ENCODE assay signal across 11 cellular contexts in the genomic region with DNA sequence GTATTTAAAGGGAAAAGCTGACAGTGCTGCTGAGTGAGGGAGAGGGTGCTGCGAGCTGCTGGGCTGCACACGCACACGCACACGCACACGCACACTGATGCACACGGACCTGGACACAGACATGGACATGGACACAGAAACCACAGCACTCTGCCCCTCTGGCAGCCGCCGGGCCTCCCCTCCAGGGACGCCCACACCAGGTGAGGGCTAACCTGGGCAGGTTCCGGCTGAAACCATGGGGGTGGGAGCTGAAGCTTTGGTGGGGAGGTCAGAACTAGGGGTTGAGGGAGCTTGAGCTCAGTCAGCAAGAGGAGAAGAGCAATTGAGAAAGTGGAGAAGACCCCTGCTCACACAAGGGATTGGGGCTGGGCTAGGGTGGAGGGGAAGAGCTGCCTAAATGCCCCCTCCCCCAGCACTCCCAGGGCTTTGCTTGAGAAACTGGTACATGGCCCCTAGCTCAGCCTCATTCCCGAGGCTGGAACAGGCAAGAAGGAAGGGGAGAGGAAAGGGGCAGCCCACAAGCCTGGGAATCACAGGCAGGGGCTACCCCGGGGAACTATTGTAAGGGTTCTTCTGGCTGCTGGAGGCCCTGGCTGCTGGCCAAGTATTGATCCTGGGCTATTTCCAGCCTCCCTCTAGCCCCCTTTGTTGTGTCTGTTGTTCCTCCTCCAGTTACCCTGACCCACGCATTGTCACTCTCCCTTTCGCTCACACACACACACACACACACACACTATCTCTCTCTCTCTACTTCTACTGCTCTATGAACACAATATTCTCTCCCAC. TPM values are rescaled to one million over a fixed set of nuclear protein-coding genes. Genes with fewer than 3 reads are reported as not detected.
DNase-seq lines count a peak whose midpoint lies in the region; ATAC-seq lines count a peak whose summit lies in the region.
"Had no signal": no experiment of that assay in that cellular context is flagged by ENCODE, and none has a peak within 500 bp of the region (broad histone marks: within the 10 kb centered on the region; RNA-seq: fewer than 3 reads in every experiment).

A gene with protein sequence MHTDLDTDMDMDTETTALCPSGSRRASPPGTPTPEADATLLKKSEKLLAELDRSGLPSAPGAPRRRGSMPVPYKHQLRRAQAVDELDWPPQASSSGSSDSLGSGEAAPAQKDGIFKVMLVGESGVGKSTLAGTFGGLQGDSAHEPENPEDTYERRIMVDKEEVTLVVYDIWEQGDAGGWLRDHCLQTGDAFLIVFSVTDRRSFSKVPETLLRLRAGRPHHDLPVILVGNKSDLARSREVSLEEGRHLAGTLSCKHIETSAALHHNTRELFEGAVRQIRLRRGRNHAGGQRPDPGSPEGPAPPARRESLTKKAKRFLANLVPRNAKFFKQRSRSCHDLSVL (plus strand): TSS at position 32 of the 786 bp plus-strand sequence. CDS start 66 bp downstream, at position 98.

- no peak within 1 kb of the TSS for H3K4me3 Mint-ChIP-seq in activated naive CD8-positive, alpha-beta T cell treated with anti-CD3 and anti-CD28 coated beads for 36 hours
- H3K4me3 Mint-ChIP-seq in naive B cell = peak within 1 kb of the TSS in 7 of 8 donors; percentile 37 to 93 (median 47)

- peak within 1 kb of the TSS; percentile 39 for H3K27ac Mint-ChIP-seq in activated naive CD8-positive, alpha-beta T cell treated with anti-CD3 and anti-CD28 coated beads for 36 hours
- H3K27ac Mint-ChIP-seq in naive B cell = peak within 1 kb of the TSS in 5 of 6 donors; percentile 66 to 92 (median 74)

- no peaks in the 10 kb centered on the region for H3K9me3 Mint-ChIP-seq in activated naive CD8-positive, alpha-beta T cell treated with anti-CD3 and anti-CD28 coated beads for 36 hours
- no peaks in the 10 kb centered on the region for H3K9me3 Mint-ChIP-seq in naive B cell

- H3K27me3 Mint-ChIP-seq in activated naive CD8-positive, alpha-beta T cell treated with anti-CD3 and anti-CD28 coated beads for 36 hours = no peaks in the 10 kb centered on the region
- no peaks in the 10 kb centered on the region for H3K27me3 Mint-ChIP-seq in naive B cell

- no peak within 1 kb of the TSS for H3K4me3 ChIP-seq in MG63

- peaks cover 41% of the 10 kb centered on the region for H3K4me1 Mint-ChIP-seq in activated naive CD8-positive, alpha-beta T cell treated with anti-CD3 and anti-CD28 coated beads for 36 hours
- H3K4me1 Mint-ChIP-seq in naive B cell = peaks cover 52 to 61% (median 60%) of the 10 kb centered on the region in 3 donors

- no peaks in the 10 kb centered on the region for H3K36me3 Mint-ChIP-seq in activated naive CD8-positive, alpha-beta T cell treated with anti-CD3 and anti-CD28 coated beads for 36 hours
- H3K36me3 Mint-ChIP-seq in naive B cell = peaks cover 3 to 10% of the 10 kb centered on the region in 2 donors

- ATAC-seq in naive B cell (ENCODE audit: low read depth in 2 of 2) (no peak), HG03521 (IDR thresholded peaks at IDR 0.05; ENCODE audit: unreplicated experiment) (no peak)
- ATAC-seq: Panc1 had no signal

- H3K27me3 ChIP-seq in MG63 = no peaks in the 10 kb centered on the region

- H3K36me3 ChIP-seq in MG63 = no peaks in the 10 kb centered on the region

- peak; percentile 61 for DNase-seq in DMS79 treated with DMSO at 0.1 percent for 48 hours (lab: John Stamatoyannopoulos, UW)
- DNase-seq in NCI-H1105 (lab: John Stamatoyannopoulos, UW) = peak; percentile 24
- DNase-seq in activated naive CD8-positive, alpha-beta T cell treated with anti-CD3 and anti-CD28 coated beads for 36 hours = no peak
- DNase-seq in naive B cell = no peak
- no peak for DNase-seq in activated T-cell treated with anti-CD3 and anti-CD28 coated beads, Interleukin-2, amount 50 U/mL, for 48 hours
- no peak for DNase-seq in MG63
- DNase-seq in COLO829 (ENCODE audit: low spot score) = no peak
- DNase-seq: activated CD8-positive, alpha-beta memory T cell treated with anti-CD3 and anti-CD28 coated beads for 24 hours; cortex of kidney had no signal

- H3K9me3 ChIP-seq in MG63 = no peaks in the 10 kb centered on the region

RNA-seq across cellular contexts. Expression of the gene that starts here (rescaled TPM):
- total RNA-seq in activated naive CD8-positive, alpha-beta T cell treated with anti-CD3 and anti-CD28 coated beads for 36 hours = under 1 TPM; 0.14 to 0.19 TPM
- 1 to 10 TPM; 1.1 to 2.3 (median 1.4) TPM for polyA plus RNA-seq in naive B cell (ENCODE audit: low read depth in 6 of 6)
- total RNA-seq in MG63 (2014; rRNA removed; shearing (Covaris generic); ENCODE audit: low replicate concordance) = not detected in 2 replicates

Comparison
In these comparisons a context has a peak if more than half of its experiments do, and no peak if none do; other contexts are left out.
1. DNase-seq: peak in DMS79 treated with DMSO at 0.1 percent for 48 hours (single experiment) and NCI-H1105 (single experiment); none in activated naive CD8-positive, alpha-beta T cell treated with anti-CD3 and anti-CD28 coated beads for 36 hours (single experiment), naive B cell (single experiment), activated T-cell treated with anti-CD3 and anti-CD28 coated beads, Interleukin-2, amount 50 U/mL, for 48 hours (0 of 2), MG63 (single experiment) and COLO829 (single experiment).